Comparison of ENCODE assay signal across 8 cellular contexts in genomic region chr11:64744544-64745218, GRCh38. TPM values are rescaled to one million over a fixed set of nuclear protein-coding genes. Genes with fewer than 3 reads are reported as not detected.
A peak's percentile ranks its signal among the peaks of the same experiment; 100 is the strongest.
DNase-seq lines count a peak whose midpoint lies in the region; ATAC-seq and TF ChIP-seq lines count a peak whose summit lies in the region.

No MANE protein-coding gene starts in this region.

- no peak overlapping the region for H3K4ac ChIP-seq in H9 (ENCODE audit: low read depth, low read length)

- ATAC-seq in HG02571 (IDR thresholded peaks at IDR 0.05; ENCODE audit: unreplicated experiment), result no peak

- H3K4me3 ChIP-seq in left ventricle myocardium inferior, result peak overlapping the region; percentile 77
- peak overlapping the region; percentile 63 to 96 (median 76) for H3K4me3 ChIP-seq in spleen

- peaks cover 50% of the 10 kb centered on the region for H3K27me3 Mint-ChIP-seq in H9 (ENCODE audit: low read depth)
- H3K27me3 Mint-ChIP-seq in activated CD4-positive, alpha-beta memory T cell treated with anti-CD3 and anti-CD28 coated beads, Interleukin-2, amount 10 ng/mL, durations not matched to agents 7 days and 5 days, result no peaks in the 10 kb centered on the region

- no peak overlapping the region for H2AFZ ChIP-seq in H9 (ENCODE audit: low read length)

- POLR2A ChIA-PET in activated CD4-positive, alpha-beta memory T cell treated with anti-CD3 and anti-CD28 coated beads, Interleukin-2, amount 10 ng/mL, durations not matched to agents 7 days and 5 days (lab: Charles Lee), result interaction anchor here (0.7 to 15.7 kb wide), 30 partner anchors 8 to 1903 kb away, joined by 3 to 435 read pairs (median 4); partner anchors contain the start of genes ARL2, CDCA5, MAP3K11 and MAP4K2

- intact Hi-C loops in left ventricle myocardium inferior (cut with micrococcal nuclease), result no loop called here
- intact Hi-C loops in spleen (cut with DNase I; ENCODE audit: low total_unique reads), result no loop called here

- H2BK5ac ChIP-seq in H9 (ENCODE audit: insufficient read length, low read length), result no peak overlapping the region

- H3K79me1 ChIP-seq in H9 (ENCODE audit: insufficient read depth, low read depth, low read length, poor library complexity, severe bottlenecking), result no peaks in the 10 kb centered on the region

- H3K4me3 Mint-ChIP-seq in H9, result peak overlapping the region; percentile 69 to 93; a peak in 4 of 5 replicates
- H3K4me3 Mint-ChIP-seq in activated CD4-positive, alpha-beta memory T cell treated with anti-CD3 and anti-CD28 coated beads, Interleukin-2, amount 10 ng/mL, durations not matched to agents 7 days and 5 days, result peak overlapping the region; percentile 95

- H3K27ac ChIP-seq in H9 (ENCODE audit: insufficient read length, low read depth, low read length), result no peak overlapping the region
- peak overlapping the region; percentile 99 for H3K27ac ChIP-seq in left ventricle myocardium inferior (replicated peaks)
- peak overlapping the region; percentile 87 to 100 (median 96) for H3K27ac ChIP-seq in spleen

- H3K36me3 ChIP-seq in left ventricle myocardium inferior, result peaks cover 6% of the 10 kb centered on the region
- H3K36me3 ChIP-seq in spleen, result peaks cover 0 to 23% (median 15%) of the 10 kb centered on the region in 6 donors

- H3K4me1 ChIP-seq in H9 (ENCODE audit: insufficient read depth, low read length) (no peaks in the 10 kb centered on the region; the same call in 1 of the 2 replicates), left ventricle myocardium inferior (peaks cover 49% of the 10 kb centered on the region), spleen (peaks cover 27 to 96% (median 58%) of the 10 kb centered on the region in 6 donors)

- no peak overlapping the region for H3K18ac ChIP-seq in H9 (ENCODE audit: insufficient read length, low read depth, low read length)

- CTCF ChIA-PET in activated CD4-positive, alpha-beta memory T cell treated with anti-CD3 and anti-CD28 coated beads, Interleukin-2, amount 10 ng/mL, durations not matched to agents 7 days and 5 days (lab: Charles Lee), result interaction anchor here (0.8 to 9.8 kb wide), 13 partner anchors 16 to 1183 kb away, joined by 3 to 132 read pairs (median 8); partner anchors contain the start of genes CDC42BPG, PRDX5, PYGM and SF1

- H2BK15ac ChIP-seq in H9 (ENCODE audit: low read depth, low read length), result no peak overlapping the region

- H3K9me3 Mint-ChIP-seq in H9, result no peaks in the 10 kb centered on the region
- no peaks in the 10 kb centered on the region for H3K9me3 Mint-ChIP-seq in activated CD4-positive, alpha-beta memory T cell treated with anti-CD3 and anti-CD28 coated beads, Interleukin-2, amount 10 ng/mL, durations not matched to agents 7 days and 5 days

- H4K5ac ChIP-seq in H9 (ENCODE audit: insufficient read length, low read depth, low read length), result no peak overlapping the region

- TF ChIP-seq POLR2A in spleen (IDR thresholded peaks at IDR 0.05), result no peak

- no peak for DNase-seq in H9
- DNase-seq in activated CD4-positive, alpha-beta memory T cell treated with anti-CD3 and anti-CD28 coated beads, Interleukin-2, amount 10 ng/mL, durations not matched to agents 7 days and 5 days, result peak; percentile 54
- no peak for DNase-seq in left ventricle myocardium inferior
- peak; percentile 92 for DNase-seq in spleen
- no peak for DNase-seq in NOMO-1 (lab: John Stamatoyannopoulos, UW; ENCODE audit: unreplicated experiment in 2 of 2)
- DNase-seq in OCI-M1 (lab: John Stamatoyannopoulos, UW), result no peak
- no peak for DNase-seq in NCI-H1694 (lab: John Stamatoyannopoulos, UW)

- H3K9ac ChIP-seq in H9 (ENCODE audit: extremely low read depth, insufficient read length, low read length), result no peak overlapping the region

- H3K27me3 ChIP-seq in H9 (ENCODE audit: insufficient read depth, low read length) (peaks cover 1% of the 10 kb centered on the region; the same call in 1 of the 2 replicates), left ventricle myocardium inferior (ENCODE audit: low read depth) (no peaks in the 10 kb centered on the region), spleen (replicated peaks in 1 of 7) (peaks cover 0 to 7% (median 0%) of the 10 kb centered on the region in 7 donors)

- H3K36me3 Mint-ChIP-seq in H9 (ENCODE audit: insufficient read depth in 1 of 3, low read depth in 3 of 3), result peaks cover 0 to 3% (median 0%) of the 10 kb centered on the region in 3 experiments; a peak in 1 of 7 replicates
- H3K36me3 Mint-ChIP-seq in activated CD4-positive, alpha-beta memory T cell treated with anti-CD3 and anti-CD28 coated beads, Interleukin-2, amount 10 ng/mL, durations not matched to agents 7 days and 5 days (ENCODE audit: low read depth), result peaks cover 29% of the 10 kb centered on the region

- no peak overlapping the region for H2AK5ac ChIP-seq in H9 (ENCODE audit: insufficient read length, low read length)

- no peak overlapping the region for H4K8ac ChIP-seq in H9 (replicated peaks; ENCODE audit: insufficient read length, low read depth, low read length)

- no peak overlapping the region for H3K23ac ChIP-seq in H9 (ENCODE audit: insufficient read length, low read depth, low read length)

- H2BK120ac ChIP-seq in H9 (ENCODE audit: low read depth, low read length, poor library complexity, severe bottlenecking), result no peak overlapping the region

- no peaks in the 10 kb centered on the region for H3K79me2 ChIP-seq in H9 (ENCODE audit: insufficient read depth, low read length)

- no peak overlapping the region for H4K91ac ChIP-seq in H9 (ENCODE audit: insufficient read length, low read depth, low read length)

- H2BK20ac ChIP-seq in H9 (ENCODE audit: low read depth, low read length, poor library complexity, severe bottlenecking), result no peak overlapping the region

- H3K4me1 Mint-ChIP-seq in H9, result peaks cover 32 to 34% of the 10 kb centered on the region in 2 experiments
- H3K4me1 Mint-ChIP-seq in activated CD4-positive, alpha-beta memory T cell treated with anti-CD3 and anti-CD28 coated beads, Interleukin-2, amount 10 ng/mL, durations not matched to agents 7 days and 5 days, result peaks cover 50% of the 10 kb centered on the region

- WGBS in H9 (ENCODE audit: extremely low coverage, insufficient read length, low lambda C conversion rate), result no CpG with 5 or more reads among the region's 92 CpGs
- 0 to 1% (median 1%) methylated on average over 6 to 89 of the region's 92 CpGs for WGBS in spleen, 5 donors

- peaks cover 43% of the 10 kb centered on the region for H3K23me2 ChIP-seq in H9 (ENCODE audit: insufficient read length, low read depth, low read length, poor library complexity, severe bottlenecking)

- H3T11ph ChIP-seq in H9 (ENCODE audit: low read length), result no peak overlapping the region

- no peak overlapping the region for H2BK12ac ChIP-seq in H9 (ENCODE audit: insufficient read length, low read depth, low read length)

- no peak overlapping the region for H3K56ac ChIP-seq in H9 (ENCODE audit: insufficient read length, low read depth, low read length)

- no peak for TF ChIP-seq CTCF in H9 (conservative IDR thresholded peaks at IDR 0.05)
- TF ChIP-seq CTCF in left ventricle myocardium inferior (IDR thresholded peaks at IDR 0.05; ENCODE audit: borderline replicate concordance), result no peak
- TF ChIP-seq CTCF in spleen (IDR thresholded peaks at IDR 0.05 in 8 of 11, conservative IDR thresholded peaks at IDR 0.05 in 3 of 11), result no peak

- peak overlapping the region; percentile 91 for H3K4me2 ChIP-seq in H9 (ENCODE audit: insufficient read depth, insufficient read length, low read length)

- H3K27ac Mint-ChIP-seq in H9, result no peak overlapping the region
- peak overlapping the region; percentile 96 for H3K27ac Mint-ChIP-seq in activated CD4-positive, alpha-beta memory T cell treated with anti-CD3 and anti-CD28 coated beads, Interleukin-2, amount 10 ng/mL, durations not matched to agents 7 days and 5 days

- H3K9me3 ChIP-seq in H9 (ENCODE audit: control insufficient read depth, low read depth, low read length), result no peaks in the 10 kb centered on the region
- H3K9me3 ChIP-seq in left ventricle myocardium inferior (replicated peaks), result no peaks in the 10 kb centered on the region
- no peaks in the 10 kb centered on the region for H3K9me3 ChIP-seq in spleen

- no peaks in the 10 kb centered on the region for H4K20me1 ChIP-seq in H9 (ENCODE audit: control insufficient read depth, insufficient read depth, insufficient read length)

- no peak overlapping the region for H3K14ac ChIP-seq in H9 (ENCODE audit: insufficient read depth, low read length)

RNA-seq across cellular contexts. Expression of gene RASGRP2, which starts 0.7 kb away (rescaled TPM):
- 24.0 and 26.9 TPM in 2 replicates for total RNA-seq in H9 (2021)
- total RNA-seq in activated CD4-positive, alpha-beta memory T cell treated with anti-CD3 and anti-CD28 coated beads, Interleukin-2, amount 10 ng/mL, durations not matched to agents 7 days and 5 days, result 100 to 1,000 TPM; 179 to 183 TPM
- total RNA-seq in left ventricle myocardium inferior, result 21.1 TPM
- total RNA-seq in spleen, result 100 to 1,000 TPM; 148 to 242 (median 206) TPM
- polyA plus RNA-seq in spleen, result 100 to 1,000 TPM; 216 to 283 (median 252) TPM

RNA-seq across cellular contexts. Expression of gene PYGM, which starts 15.1 kb away (rescaled TPM):
- total RNA-seq in H9 (2021), result 3.6 TPM in 2 replicates
- 1 to 10 TPM; 3.1 to 4.0 TPM for total RNA-seq in activated CD4-positive, alpha-beta memory T cell treated with anti-CD3 and anti-CD28 coated beads, Interleukin-2, amount 10 ng/mL, durations not matched to agents 7 days and 5 days
- 89.5 TPM for total RNA-seq in left ventricle myocardium inferior
- 1 to 10 TPM; 2.7 to 7.2 (median 5.1) TPM for total RNA-seq in spleen
- polyA plus RNA-seq in spleen, result 1 to 10 TPM; 1.7 to 2.4 (median 2.1) TPM

RNA-seq across cellular contexts. Expression of gene NRXN2, which starts 21.7 kb away (rescaled TPM):
- total RNA-seq in H9 (2021) (3.9 and 4.8 TPM in 2 replicates), left ventricle myocardium inferior (0.71 TPM), spleen (10 to 100 TPM in 1 of 7 donors, 1 to 10 TPM in 6; 2.2 to 12.9 (median 3.3) TPM)
- under 1 TPM in 1 of 2 experiments, not detected in 1; 0.08 TPM for total RNA-seq in activated CD4-positive, alpha-beta memory T cell treated with anti-CD3 and anti-CD28 coated beads, Interleukin-2, amount 10 ng/mL, durations not matched to agents 7 days and 5 days
- 1 to 10 TPM in 1 of 3 donors, under 1 TPM in 2; 0.59 to 1.4 (median 0.61) TPM for polyA plus RNA-seq in spleen

RNA-seq across cellular contexts. Expression of gene SF1, which starts 33.7 kb away (rescaled TPM):
- total RNA-seq in H9 (2021) (514 and 528 TPM in 2 replicates), left ventricle myocardium inferior (188 TPM), spleen (100 to 1,000 TPM; 359 to 585 (median 458) TPM)
- total RNA-seq in activated CD4-positive, alpha-beta memory T cell treated with anti-CD3 and anti-CD28 coated beads, Interleukin-2, amount 10 ng/mL, durations not matched to agents 7 days and 5 days, result 100 to 1,000 TPM; 385 to 390 TPM
- polyA plus RNA-seq in spleen, result 100 to 1,000 TPM in 2 of 3 donors, 10 to 100 TPM in 1; 54.2 to 140 (median 121) TPM

RNA-seq across cellular contexts. Expression of gene MAP4K2, which starts 58.3 kb away (rescaled TPM):
- total RNA-seq in H9 (2021), result 21.6 and 24.7 TPM in 2 replicates
- total RNA-seq in activated CD4-positive, alpha-beta memory T cell treated with anti-CD3 and anti-CD28 coated beads, Interleukin-2, amount 10 ng/mL, durations not matched to agents 7 days and 5 days, result 10 to 100 TPM; 95.6 to 98.0 TPM
- total RNA-seq in left ventricle myocardium inferior, result 7.5 TPM
- total RNA-seq in spleen, result 100 to 1,000 TPM in 1 of 7 donors, 10 to 100 TPM in 6; 41.5 to 106 (median 57.4) TPM
- 10 to 100 TPM; 40.8 to 70.8 (median 63.8) TPM for polyA plus RNA-seq in spleen

Comparison
In these comparisons a context has a peak if more than half of its experiments do, and no peak if none do; other contexts are left out.
1. DNase-seq: peak in activated CD4-positive, alpha-beta memory T cell treated with anti-CD3 and anti-CD28 coated beads, Interleukin-2, amount 10 ng/mL, durations not matched to agents 7 days and 5 days (single experiment) and spleen (single experiment); none in H9 (single experiment), left ventricle myocardium inferior (single experiment), NOMO-1 (0 of 2), OCI-M1 (single experiment) and NCI-H1694 (single experiment).
2. RNA of gene PYGM, which starts 15.1 kb away (total RNA-seq): 89.5 TPM in left ventricle myocardium inferior (single experiment); 2.7 to 7.2 TPM in spleen, 3.1 to 4.0 TPM in activated CD4-positive, alpha-beta memory T cell treated with anti-CD3 and anti-CD28 coated beads, Interleukin-2, amount 10 ng/mL, durations not matched to agents 7 days and 5 days and 3.6 TPM in H9; every median in the first group is over 10 times any median in the second.